In genomic region chr14:105490572-105491365, GRCh38 we compare ENCODE assay signal across 8 cellular contexts.
DNase-seq lines count a peak whose midpoint lies in the region; ATAC-seq lines count a peak whose summit lies in the region.

TEDC1 (plus strand) TSS chr14:105491246; CDS start chr14:105491376, 130 bp downstream.

- DNase-seq in Ammon's horn (ENCODE audit: low spot score), result peak; percentile 100
- DNase-seq in NCI-H446 treated with DMSO at 0.1 percent for 48 hours (lab: John Stamatoyannopoulos, UW), result peak; percentile 100
- peak; percentile 100 for DNase-seq in cerebellar cortex (ENCODE audit: low spot score)
- DNase-seq in iris pigment epithelial cell (ENCODE audit: low read depth), result peak; percentile 100
- DNase-seq in stimulated activated CD4-positive, alpha-beta T cell treated with anti-CD3 and anti-CD28 coated beads, Interleukin-12 subunit alpha, Interleukin-12 subunit beta, amount 100 ng/mL, for 24 hours (ENCODE audit: low read depth in 2 of 2), result peak; percentile 98 to 99

- ATAC-seq in GM19043 (IDR thresholded peaks at IDR 0.05; ENCODE audit: low read depth, unreplicated experiment), result peak; percentile 61
- peak; percentile 73 for ATAC-seq in HG03378 (IDR thresholded peaks at IDR 0.05; ENCODE audit: unreplicated experiment)
- ATAC-seq in activated CD4-positive, CD25-positive, alpha-beta regulatory T cell treated with anti-CD3 and anti-CD28 coated beads, Interleukin-2, amount 50 U/mL, for 24 hours, result peak; percentile 80 to 82

Comparison
In these comparisons a context has a peak if more than half of its experiments do, and no peak if none do; other contexts are left out.
1. Peak in every context shown above with its lines: DNase-seq and ATAC-seq.